9 cellular contexts compared by ENCODE assay signal in the genomic region with DNA sequence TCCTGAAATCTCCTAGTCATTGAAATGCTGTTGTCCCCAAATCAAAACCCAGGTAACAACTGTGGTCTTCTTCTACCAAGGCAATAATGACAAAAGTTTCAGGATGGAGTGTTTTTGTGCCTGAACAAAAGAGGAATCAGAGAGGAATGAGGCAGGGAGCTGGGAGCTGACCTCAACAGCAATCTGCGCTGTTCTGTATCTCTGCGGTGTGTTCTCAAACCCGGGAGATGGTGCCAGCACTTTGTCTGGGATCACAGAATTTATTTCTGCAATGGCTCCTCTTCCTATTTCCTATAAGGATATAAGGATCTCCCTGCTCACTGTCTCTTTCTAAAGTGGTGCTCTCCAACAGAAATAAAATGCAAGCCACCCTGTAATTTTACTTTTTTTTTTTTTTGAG. TPM values are rescaled to one million over a fixed set of nuclear protein-coding genes. Genes with fewer than 3 reads are reported as not detected.
DNase-seq lines count a peak whose midpoint lies in the region; ATAC-seq and TF ChIP-seq lines count a peak whose summit lies in the region.
"Had no signal": no experiment of that assay in that cellular context is flagged by ENCODE, and none has a peak within 500 bp of the region (broad histone marks: within the 10 kb centered on the region; RNA-seq: fewer than 3 reads in every experiment).

No MANE protein-coding gene starts in this region.

- CTCF ChIA-PET in Panc1 (lab: Charles Lee), result no interaction called here

- H3K36me3 ChIP-seq in Panc1 (ENCODE audit: control insufficient read depth, insufficient read depth, low read length) (no peaks in the 10 kb centered on the region), ovary (no peaks in the 10 kb centered on the region)

- no TSS peak for BruUV-seq in Panc1 (replicated peaks; lab: Mats Ljungman, UMichigan)

- POLR2A ChIA-PET in Panc1 (lab: Charles Lee), result interaction anchor here (0.7 kb wide), 1 partner anchor 1089 kb away, joined by 7 read pairs; no protein-coding TSS in a partner anchor

- DNase-seq in AG09309 (ENCODE audit: low read depth) (no peak), Panc1 (ENCODE audit: low read depth, low spot score) (no peak), fibroblast of mammary gland (ENCODE audit: low read depth) (peak; percentile 36), ovary (no peak), GM10266 (ENCODE audit: extremely low spot score) (no peak), activated T-cell treated with anti-CD3 and anti-CD28 coated beads for 4 hours (no peak), LoVo (ENCODE audit: low spot score) (no peak), H4 (ENCODE audit: low spot score) (no peak)

- TF ChIP-seq EP300 in ovary (IDR thresholded peaks at IDR 0.05), result no peak

- no peak for TF ChIP-seq CTCF in AG09309 (IDR thresholded peaks at IDR 0.05; ENCODE audit: control insufficient read depth, insufficient read depth, low read depth, low read length, missing control alignments)
- TF ChIP-seq CTCF in Panc1 (IDR thresholded peaks at IDR 0.05), result no peak
- TF ChIP-seq CTCF in fibroblast of mammary gland (conservative IDR thresholded peaks at IDR 0.05; ENCODE audit: control insufficient read depth, insufficient read depth, low read depth, low read length), result no peak
- no peak for TF ChIP-seq CTCF in ovary (IDR thresholded peaks at IDR 0.05)
- TF ChIP-seq CTCF in GM10266 (IDR thresholded peaks at IDR 0.05; ENCODE audit: control insufficient read depth, insufficient read depth, low read depth, missing control alignments), result no peak

- H3K4me1 ChIP-seq in Panc1 (ENCODE audit: control insufficient read depth, insufficient read depth, low read length) (peaks cover 12% of the 10 kb centered on the region), ovary (ENCODE audit: insufficient read depth) (peaks cover 10% of the 10 kb centered on the region)

- ATAC-seq in Panc1, result no peak
- ATAC-seq: CD8-positive, alpha-beta T cell had no signal

- H3K27me3 ChIP-seq in Panc1 (ENCODE audit: control insufficient read depth, insufficient read depth, low read length), result peaks cover 3% of the 10 kb centered on the region; the same call in 1 of the 2 replicates
- no peaks in the 10 kb centered on the region for H3K27me3 ChIP-seq in ovary

- 4 to 7% (median 6%) methylated on average over 3 of the region's 3 CpGs for WGBS in ovary, 3 donors

- in situ Hi-C loops in Panc1 (cut with HindIII; ENCODE audit: low pct_unique_long_range_greater_than_20kb, low sequenced_read_pairs), result no loop called here

- H3K9me3 ChIP-seq in Panc1 (ENCODE audit: control insufficient read depth, insufficient read depth, low read depth, low read length), result no peaks in the 10 kb centered on the region
- no peaks in the 10 kb centered on the region for H3K9me3 ChIP-seq in ovary

- H3K4me3 ChIP-seq in AG09309 (ENCODE audit: control insufficient read depth, low read depth, low read length), result peak overlapping the region; percentile 62
- peak overlapping the region; percentile 44 to 59 for H3K4me3 ChIP-seq in Panc1 (ENCODE audit: low read depth in 2 of 2, low read length in 2 of 2)
- peak overlapping the region; percentile 66 for H3K4me3 ChIP-seq in fibroblast of mammary gland (ENCODE audit: control insufficient read depth, low read depth, low read length)
- peak overlapping the region; percentile 49 for H3K4me3 ChIP-seq in ovary

- intact Hi-C loops in Panc1 (cut with micrococcal nuclease; ENCODE audit: unreplicated experiment) (no loop called here), ovary (cut with DNase I) (no loop called here)

- H3K27ac ChIP-seq in Panc1 (ENCODE audit: low read length), result no peak overlapping the region
- H3K27ac ChIP-seq in ovary, result peak overlapping the region in 1 of 2 donors; percentile 82

- no peak for TF ChIP-seq POLR2A in ovary (IDR thresholded peaks at IDR 0.05)

RNA-seq across cellular contexts. Expression of gene GLT8D2, which starts 0.4 kb away (rescaled TPM):
- total RNA-seq in Panc1 (2021; ENCODE audit: unreplicated experiment), result 0.54 TPM
- polyA plus RNA-seq in Panc1 (2012; ENCODE audit: insufficient read length), result 0.50 TPM
- 10 to 100 TPM; 21.1 to 38.4 (median 32.9) TPM for total RNA-seq in ovary
- polyA plus RNA-seq in ovary, result 10 to 100 TPM; 45.8 to 65.2 TPM
- 25.3 and 39.7 TPM in 2 replicates for total RNA-seq in H4 (2014; rRNA removed; shearing (Covaris generic))

RNA-seq across cellular contexts. Expression of gene HCFC2, which starts 13.9 kb away (rescaled TPM):
- total RNA-seq in Panc1 (2021; ENCODE audit: unreplicated experiment) (8.5 TPM), ovary (10 to 100 TPM; 17.2 to 24.6 (median 23.5) TPM)
- 3.1 TPM for polyA plus RNA-seq in Panc1 (2012; ENCODE audit: insufficient read length)
- 10 to 100 TPM in 1 of 2 donors, 1 to 10 TPM in 1; 8.8 to 10.9 TPM for polyA plus RNA-seq in ovary
- total RNA-seq in H4 (2014; rRNA removed; shearing (Covaris generic)), result 6.7 and 7.1 TPM in 2 replicates

Comparison
In these comparisons a context has a peak if more than half of its experiments do, and no peak if none do; other contexts are left out.
1. RNA of gene GLT8D2, which starts 0.4 kb away (total RNA-seq): 25.3 to 39.7 TPM in H4 and 21.1 to 38.4 TPM in ovary; 0.54 TPM in Panc1 (single experiment); every median in the first group is over 10 times any median in the second.
2. Peak in every context shown above with its lines, with median percentiles within 50 percentile points of each other: H3K4me3 ChIP-seq.